Comparison of ENCODE assay signal across 19 cellular contexts in the genomic region with DNA sequence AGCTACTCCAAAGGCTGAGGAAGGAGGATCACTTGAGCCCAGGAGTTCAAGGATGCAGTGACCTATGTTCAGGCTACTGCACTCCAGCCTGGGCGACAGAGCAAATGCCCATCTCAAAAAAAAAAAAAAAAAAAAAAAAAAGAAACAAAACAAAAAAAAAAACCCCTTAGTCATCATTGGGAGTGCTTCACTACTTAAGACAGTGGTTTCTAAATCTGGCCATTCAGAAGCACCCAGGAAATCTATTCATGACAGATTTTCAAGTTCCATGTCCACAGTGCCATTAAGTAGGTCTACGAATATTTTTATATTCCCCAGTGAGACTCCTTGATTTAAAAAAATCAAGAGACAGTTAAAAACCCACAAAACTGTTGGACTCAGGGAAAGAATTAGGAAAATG.
A peak's percentile ranks its signal among the peaks of the same experiment; 100 is the strongest.
DNase-seq lines count a peak whose midpoint lies in the region; ATAC-seq and TF ChIP-seq lines count a peak whose summit lies in the region.
"Had no signal": no experiment of that assay in that cellular context is flagged by ENCODE, and none has a peak within 500 bp of the region (broad histone marks: within the 10 kb centered on the region; RNA-seq: fewer than 3 reads in every experiment).

No MANE protein-coding gene starts in this region.

- H3K4me1 Mint-ChIP-seq in natural killer cell, result peaks cover 11 to 32% of the 10 kb centered on the region in 2 donors
- peaks cover 0 to 4% of the 10 kb centered on the region in 2 donors for H3K4me1 Mint-ChIP-seq in natural killer cell treated with Interleukin-12 subunit alpha and Interleukin-12 subunit beta and Interleukin-15 and Interleukin-18, amount 100 ng/mL, for 72 hours (ENCODE audit: low read depth in 2 of 2)
- H3K4me1 Mint-ChIP-seq in activated CD4-positive, alpha-beta T cell treated with anti-CD3 and anti-CD28 coated beads, Interleukin-2, amount 10 ng/mL, durations not matched to agents 24 days and 14 days, result no peaks in the 10 kb centered on the region
- H3K4me1 Mint-ChIP-seq: B cell had no signal

- no peaks in the 10 kb centered on the region; a peak in 1 of 3 replicates for H3K36me3 ChIP-seq in HEK293 (ENCODE audit: control insufficient read depth in 2 of 2, insufficient read depth in 1 of 2, low read length in 2 of 2)
- H3K36me3 ChIP-seq: HAP-1 had no signal

- peaks cover 15% of the 10 kb centered on the region for H3K36me3 Mint-ChIP-seq in natural killer cell
- H3K36me3 Mint-ChIP-seq in natural killer cell treated with Interleukin-12 subunit alpha and Interleukin-12 subunit beta and Interleukin-15 and Interleukin-18, amount 100 ng/mL, for 72 hours, result peaks cover 16% of the 10 kb centered on the region
- H3K36me3 Mint-ChIP-seq in activated CD4-positive, alpha-beta T cell treated with anti-CD3 and anti-CD28 coated beads, Interleukin-2, amount 10 ng/mL, durations not matched to agents 24 days and 14 days (ENCODE audit: low read depth), result peaks cover 37% of the 10 kb centered on the region

- TF ChIP-seq CTCF in natural killer cell (IDR thresholded peaks at IDR 0.05) (no peak), HEK293 (tag by site-specific recombination; IDR thresholded peaks at IDR 0.05) (no peak)

- peak overlapping the region; percentile 57 to 70 for H3K27ac Mint-ChIP-seq in natural killer cell
- peak overlapping the region in 1 of 2 donors; percentile 47 for H3K27ac Mint-ChIP-seq in natural killer cell treated with Interleukin-12 subunit alpha and Interleukin-12 subunit beta and Interleukin-15 and Interleukin-18, amount 100 ng/mL, for 72 hours
- H3K27ac Mint-ChIP-seq in activated CD4-positive, alpha-beta T cell treated with anti-CD3 and anti-CD28 coated beads, Interleukin-2, amount 10 ng/mL, durations not matched to agents 24 days and 14 days, result no peak overlapping the region
- H3K27ac Mint-ChIP-seq: B cell; CD4-positive, CD25-positive, alpha-beta regulatory T cell had no signal

- no peak overlapping the region for H3K4me3 Mint-ChIP-seq in natural killer cell
- no peak overlapping the region for H3K4me3 Mint-ChIP-seq in natural killer cell treated with Interleukin-12 subunit alpha and Interleukin-12 subunit beta and Interleukin-15 and Interleukin-18, amount 100 ng/mL, for 72 hours
- H3K4me3 Mint-ChIP-seq in activated CD4-positive, alpha-beta T cell treated with anti-CD3 and anti-CD28 coated beads, Interleukin-2, amount 10 ng/mL, durations not matched to agents 24 days and 14 days, result no peak overlapping the region
- H3K4me3 Mint-ChIP-seq: B cell; CD4-positive, CD25-positive, alpha-beta regulatory T cell; CD8-positive, alpha-beta T cell had no signal

- no peaks in the 10 kb centered on the region for H3K9me3 ChIP-seq in HEK293 (ENCODE audit: control insufficient read depth, insufficient read depth, low read depth, low read length)
- H3K9me3 ChIP-seq: HAP-1 had no signal

- H3K27ac ChIP-seq in HEK293 (ENCODE audit: extremely low read depth, low read depth, low read length) (no peak overlapping the region), cingulate gyrus (ENCODE audit: low read depth, low read length) (peak overlapping the region; percentile 44)
- H3K27ac ChIP-seq: BLaER1, C4-2B had no signal

- ATAC-seq in natural killer cell (no peak), HG02759 (IDR thresholded peaks at IDR 0.05; ENCODE audit: unreplicated experiment) (no peak), GM18502 (IDR thresholded peaks at IDR 0.05; ENCODE audit: poor library complexity, unreplicated experiment) (no peak)
- no peak for ATAC-seq in natural killer cell treated with Interleukin-12 subunit alpha and Interleukin-12 subunit beta and Interleukin-15 and Interleukin-18, amount 100 ng/mL, for 72 hours
- ATAC-seq: CD8-positive, alpha-beta T cell; GM12878 had no signal

- POLR2A ChIA-PET in HEK293 (lab: Yijun Ruan, JAX), result no interaction called here

- CTCF ChIA-PET in HEK293 (lab: Yijun Ruan, JAX), result interaction anchor here (1.4 kb wide), 1 partner anchor 19 kb away, joined by 4 read pairs; no protein-coding TSS in a partner anchor

- intact Hi-C loops in natural killer cell (cut with micrococcal nuclease), result no loop called here
- intact Hi-C loops in activated CD4-positive, alpha-beta T cell treated with anti-CD3 and anti-CD28 coated beads, Interleukin-2, amount 10 ng/mL, durations not matched to agents 24 days and 14 days (cut with micrococcal nuclease), result no loop called here

- peaks cover 0 to 3% of the 10 kb centered on the region in 2 donors for H3K9me3 Mint-ChIP-seq in natural killer cell
- H3K9me3 Mint-ChIP-seq in natural killer cell treated with Interleukin-12 subunit alpha and Interleukin-12 subunit beta and Interleukin-15 and Interleukin-18, amount 100 ng/mL, for 72 hours, result no peaks in the 10 kb centered on the region
- peaks cover 27% of the 10 kb centered on the region for H3K9me3 Mint-ChIP-seq in activated CD4-positive, alpha-beta T cell treated with anti-CD3 and anti-CD28 coated beads, Interleukin-2, amount 10 ng/mL, durations not matched to agents 24 days and 14 days

- no peak for DNase-seq in natural killer cell
- no peak for DNase-seq in natural killer cell treated with Interleukin-12 subunit alpha and Interleukin-12 subunit beta and Interleukin-15 and Interleukin-18, amount 100 ng/mL, for 72 hours (ENCODE audit: low spot score)
- no peak for DNase-seq in activated CD4-positive, alpha-beta T cell treated with anti-CD3 and anti-CD28 coated beads, Interleukin-2, amount 10 ng/mL, durations not matched to agents 24 days and 14 days
- DNase-seq: Calu3; CD4-positive, CD25-positive, alpha-beta regulatory T cell; CD8-positive, alpha-beta T cell; DMS79; EL; GDM1; GOT3 had no signal

- H3K4me3 ChIP-seq in HEK293 (ENCODE audit: low read depth, low read length), result no peak overlapping the region
- H3K4me3 ChIP-seq: BLaER1, GM12878, HAP-1 had no signal

- peaks cover 13% of the 10 kb centered on the region for H3K4me1 ChIP-seq in HEK293 (ENCODE audit: control insufficient read depth, insufficient read depth, low read length)
- H3K4me1 ChIP-seq: BLaER1, HAP-1 had no signal

- H3K27me3 Mint-ChIP-seq in natural killer cell (ENCODE audit: low read depth in 2 of 2), result no peaks in the 10 kb centered on the region
- no peaks in the 10 kb centered on the region for H3K27me3 Mint-ChIP-seq in natural killer cell treated with Interleukin-12 subunit alpha and Interleukin-12 subunit beta and Interleukin-15 and Interleukin-18, amount 100 ng/mL, for 72 hours
- peaks cover 2% of the 10 kb centered on the region for H3K27me3 Mint-ChIP-seq in activated CD4-positive, alpha-beta T cell treated with anti-CD3 and anti-CD28 coated beads, Interleukin-2, amount 10 ng/mL, durations not matched to agents 24 days and 14 days
- H3K27me3 Mint-ChIP-seq: B cell had no signal

TF ChIP-seq in HEK293, 187 proteins besides CTCF, POLR2A, EP300 and RAD21:
- TF ChIP-seq ZNF560 (tag by site-specific recombination; IDR thresholded peaks at IDR 0.05; ENCODE audit: borderline replicate concordance), result no peak
- TF ChIP-seq, protein P1, sequence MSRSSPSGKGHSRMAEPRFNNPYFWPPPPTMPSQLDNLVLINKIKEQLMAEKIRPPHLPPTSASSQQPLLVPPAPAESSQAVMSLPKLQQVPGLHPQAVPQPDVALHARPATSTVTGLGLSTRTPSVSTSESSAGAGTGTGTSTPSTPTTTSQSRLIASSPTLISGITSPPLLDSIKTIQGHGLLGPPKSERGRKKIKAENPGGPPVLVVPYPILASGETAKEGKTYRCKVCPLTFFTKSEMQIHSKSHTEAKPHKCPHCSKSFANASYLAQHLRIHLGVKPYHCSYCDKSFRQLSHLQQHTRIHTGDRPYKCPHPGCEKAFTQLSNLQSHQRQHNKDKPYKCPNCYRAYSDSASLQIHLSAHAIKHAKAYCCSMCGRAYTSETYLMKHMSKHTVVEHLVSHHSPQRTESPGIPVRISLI (tag by site-specific recombination; IDR thresholded peaks at IDR 0.05), result peak; percentile 67
